ENCODE assay signal across 10 cellular contexts in the genomic region with DNA sequence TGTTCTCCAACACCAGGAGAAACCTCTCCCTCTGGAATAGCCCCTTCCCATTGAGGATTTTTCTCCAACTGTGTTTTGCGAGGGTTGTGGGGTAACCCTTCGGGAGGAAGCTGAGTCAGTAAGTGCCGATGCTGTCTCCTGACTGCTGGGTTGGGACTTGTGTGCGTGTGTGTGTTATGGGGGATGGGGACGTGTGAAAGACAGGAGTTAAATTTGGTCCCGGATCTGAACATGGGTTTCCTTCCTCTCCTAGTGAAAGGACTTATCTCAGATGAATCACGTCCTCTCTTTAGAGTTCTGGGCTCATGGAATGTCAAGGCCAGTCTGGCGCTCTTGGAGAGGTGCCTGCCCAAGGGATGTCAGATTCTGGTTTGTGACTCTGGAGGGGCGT. TPM values are rescaled to one million over a fixed set of nuclear protein-coding genes. Genes with fewer than 3 reads are reported as not detected.
DNase-seq lines count a peak whose midpoint lies in the region; ATAC-seq and TF ChIP-seq lines count a peak whose summit lies in the region.
"Had no signal": no experiment of that assay in that cellular context is flagged by ENCODE, and none has a peak within 500 bp of the region (broad histone marks: within the 10 kb centered on the region; RNA-seq: fewer than 3 reads in every experiment).

No MANE protein-coding gene starts in this region.

- no peak for TF ChIP-seq POLR2A in suprapubic skin (IDR thresholded peaks at IDR 0.05)

- no peaks in the 10 kb centered on the region for H3K36me3 ChIP-seq in suprapubic skin

- no peaks in the 10 kb centered on the region for H3K9me3 ChIP-seq in suprapubic skin

- no peak for TF ChIP-seq CTCF in suprapubic skin (IDR thresholded peaks at IDR 0.05)

- 57% methylated on average over 9 of the region's 9 CpGs for WGBS in suprapubic skin

- H3K27me3 ChIP-seq in suprapubic skin = no peaks in the 10 kb centered on the region

- no peak for TF ChIP-seq EP300 in suprapubic skin (IDR thresholded peaks at IDR 0.05)

- DNase-seq in NCI-H460 (ENCODE audit: extremely low read depth, low read depth) = peak; percentile 30
- DNase-seq in caudate nucleus (lab: John Stamatoyannopoulos, UW) = no peak
- DNase-seq in islet precursor cell = peak; percentile 79
- no peak for DNase-seq in suprapubic skin (ENCODE audit: low spot score in 2 of 2)
- no peak for DNase-seq in pons (ENCODE audit: low spot score)
- DNase-seq: erythroblast had no signal

- H3K4me1 ChIP-seq in suprapubic skin = peaks cover 45% of the 10 kb centered on the region

- H3K27ac ChIP-seq in caudate nucleus (ENCODE audit: low read depth, low read length) (peak overlapping the region; percentile 62), suprapubic skin (peak overlapping the region; percentile 7)

- H3K4me3 ChIP-seq in suprapubic skin = no peak overlapping the region

- no peak for ATAC-seq in GM19452 (IDR thresholded peaks at IDR 0.05; ENCODE audit: unreplicated experiment)
- no peak for ATAC-seq in GM19035 (IDR thresholded peaks at IDR 0.05; ENCODE audit: unreplicated experiment)

RNA-seq across cellular contexts. Expression of a gene that starts 33.3 kb away (rescaled TPM):
- total RNA-seq in NCI-H460 (2014; rRNA removed; shearing (Covaris generic)) = 7.1 and 7.5 TPM in 2 replicates
- polyA plus RNA-seq in NCI-H460 (2014; cell fraction: nucleus; rRNA removed) = 2.8 and 5.3 TPM in 2 replicates
- total RNA-seq in suprapubic skin = 100 to 1,000 TPM in 2 of 4 donors, 10 to 100 TPM in 2; 74.4 to 116 (median 97.0) TPM

RNA-seq across cellular contexts. Expression of a gene that starts 39.3 kb away (rescaled TPM):
- total RNA-seq in NCI-H460 (2014; rRNA removed; shearing (Covaris generic)) = not detected in 2 replicates
- polyA plus RNA-seq in NCI-H460 (2014; cell fraction: nucleus; rRNA removed) = not detected in 2 replicates
- total RNA-seq in suprapubic skin = 1 to 10 TPM in 3 of 4 donors, not detected in 1; 1.6 to 4.7 (median 4.7) TPM
- total RNA-seq: HT-29; T-helper 2 cell treated with Interferon-gamma antibody and Interleukin-4, amounts not matched to agents 100 ng/mL and 5 ng/mL, for 36 hours had no signal

Comparison
In these comparisons a context has a peak if more than half of its experiments do, and no peak if none do; other contexts are left out.
1. DNase-seq: peak in NCI-H460 (single experiment) and islet precursor cell (single experiment); none in caudate nucleus (0 of 61), suprapubic skin (0 of 2) and pons (single experiment).